Comparison of ENCODE assay signal across 8 cellular contexts in the genomic region with DNA sequence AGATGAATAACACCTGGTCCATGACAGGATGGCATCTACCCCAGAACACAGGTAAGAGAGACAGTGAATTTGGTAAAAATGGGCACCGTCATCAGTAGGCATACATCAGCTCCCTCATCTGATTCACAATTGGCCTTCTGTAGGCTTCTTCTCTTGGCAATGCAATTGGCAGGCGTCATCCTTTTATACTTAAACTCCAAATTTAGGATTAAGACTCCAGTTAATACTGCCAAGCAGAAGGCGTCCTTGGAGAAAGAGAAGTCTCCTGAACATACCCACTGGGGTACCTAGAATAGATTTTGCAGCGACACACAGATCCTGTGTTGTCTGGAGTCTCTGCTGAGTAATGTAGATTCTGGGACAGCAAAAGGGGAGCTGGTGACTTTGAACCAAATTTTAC. TPM values are rescaled to one million over a fixed set of nuclear protein-coding genes. Genes with fewer than 3 reads are reported as not detected.
DNase-seq lines count a peak whose midpoint lies in the region; ATAC-seq and TF ChIP-seq lines count a peak whose summit lies in the region.

No MANE protein-coding gene starts in this region.

- no peak for ATAC-seq in activated naive CD8-positive, alpha-beta T cell treated with anti-CD3 and anti-CD28 coated beads, Interleukin-2, amount 10 ng/mL, durations not matched to agents 7 days and 5 days (ENCODE audit: low read depth)

- H3K4me3 Mint-ChIP-seq in HFFc6 = peak overlapping the region; percentile 94
- H3K4me3 Mint-ChIP-seq in activated naive CD8-positive, alpha-beta T cell treated with anti-CD3 and anti-CD28 coated beads, Interleukin-2, amount 10 ng/mL, durations not matched to agents 7 days and 5 days = peak overlapping the region; percentile 96

- no peaks in the 10 kb centered on the region for H3K9me3 ChIP-seq in BLaER1
- no peaks in the 10 kb centered on the region for H3K9me3 ChIP-seq in thymus (ENCODE audit: control insufficient read depth)

- no peaks in the 10 kb centered on the region for H3K9me3 Mint-ChIP-seq in HFFc6
- H3K9me3 Mint-ChIP-seq in activated naive CD8-positive, alpha-beta T cell treated with anti-CD3 and anti-CD28 coated beads, Interleukin-2, amount 10 ng/mL, durations not matched to agents 7 days and 5 days = no peaks in the 10 kb centered on the region

- H3K4me3 ChIP-seq in BLaER1 = peak overlapping the region; percentile 70
- peak overlapping the region; percentile 61 for H3K4me3 ChIP-seq in thymus (ENCODE audit: low read length)

- H3K27me3 ChIP-seq in BLaER1 = no peaks in the 10 kb centered on the region
- peaks cover 3% of the 10 kb centered on the region for H3K27me3 ChIP-seq in thymus (ENCODE audit: control insufficient read depth, insufficient read depth)

- peaks cover 6% of the 10 kb centered on the region; the same call in 1 of the 2 replicates for H3K36me3 Mint-ChIP-seq in HFFc6 (ENCODE audit: low read depth)
- peaks cover 1% of the 10 kb centered on the region for H3K36me3 Mint-ChIP-seq in activated naive CD8-positive, alpha-beta T cell treated with anti-CD3 and anti-CD28 coated beads, Interleukin-2, amount 10 ng/mL, durations not matched to agents 7 days and 5 days

- peak overlapping the region; percentile 78 for H3K9ac ChIP-seq in BLaER1

- POLR2A ChIA-PET in activated naive CD8-positive, alpha-beta T cell treated with anti-CD3 and anti-CD28 coated beads, Interleukin-2, amount 10 ng/mL, durations not matched to agents 7 days and 5 days (lab: Charles Lee) = no interaction called here

- H3K4me1 ChIP-seq in BLaER1 = peaks cover 19% of the 10 kb centered on the region
- peaks cover 4% of the 10 kb centered on the region for H3K4me1 ChIP-seq in thymus (ENCODE audit: control insufficient read depth, insufficient read depth, low read length)

- no peaks in the 10 kb centered on the region for H4K20me1 ChIP-seq in BLaER1

- TF ChIP-seq CTCF in HFFc6 (IDR thresholded peaks at IDR 0.05) = no peak

- H3K27ac Mint-ChIP-seq in HFFc6 = peak overlapping the region; percentile 49; the same call in 1 of the 2 replicates
- no peak overlapping the region for H3K27ac Mint-ChIP-seq in activated naive CD8-positive, alpha-beta T cell treated with anti-CD3 and anti-CD28 coated beads, Interleukin-2, amount 10 ng/mL, durations not matched to agents 7 days and 5 days

- no peak overlapping the region for H3K27ac ChIP-seq in BLaER1
- no peak overlapping the region for H3K27ac ChIP-seq in thymus (ENCODE audit: low read depth)

- WGBS in thymus = 66% methylated on average over 4 of the region's 4 CpGs

- H3K4me2 ChIP-seq in BLaER1 = peak overlapping the region; percentile 83

- H3K27me3 Mint-ChIP-seq in HFFc6 (ENCODE audit: insufficient read depth) = no peaks in the 10 kb centered on the region; the same call in 1 of the 2 replicates
- H3K27me3 Mint-ChIP-seq in activated naive CD8-positive, alpha-beta T cell treated with anti-CD3 and anti-CD28 coated beads, Interleukin-2, amount 10 ng/mL, durations not matched to agents 7 days and 5 days = peaks cover 12% of the 10 kb centered on the region

- H3K36me3 ChIP-seq in BLaER1 (no peaks in the 10 kb centered on the region), thymus (ENCODE audit: control insufficient read depth, insufficient read depth) (no peaks in the 10 kb centered on the region)

- peaks cover 37% of the 10 kb centered on the region for H3K4me1 Mint-ChIP-seq in HFFc6 (ENCODE audit: low read depth)
- H3K4me1 Mint-ChIP-seq in activated naive CD8-positive, alpha-beta T cell treated with anti-CD3 and anti-CD28 coated beads, Interleukin-2, amount 10 ng/mL, durations not matched to agents 7 days and 5 days = peaks cover 8% of the 10 kb centered on the region

- DNase-seq in HFFc6 (no peak), kidney glomerular epithelial cell (lab: John Stamatoyannopoulos, UW) (peak; percentile 3), NCI-H1694 treated with DMSO at 0.1 percent for 48 hours (lab: John Stamatoyannopoulos, UW) (no peak), mesenteric fat pad (ENCODE audit: low spot score) (no peak), dedifferentiated amniotic fluid mesenchymal stem cell (ENCODE audit: extremely low spot score) (no peak)
- no peak for DNase-seq in activated naive CD8-positive, alpha-beta T cell treated with anti-CD3 and anti-CD28 coated beads, Interleukin-2, amount 10 ng/mL, durations not matched to agents 7 days and 5 days

RNA-seq across cellular contexts. Expression of a gene that starts 0.6 kb away (rescaled TPM):
- 1 to 10 TPM; 5.3 to 7.5 (median 6.2) TPM for total RNA-seq in HFFc6 (2021; fragmentation: NEBNext Ultra II Directional; extraction: Animal tissue kit (Norgen Biotek cat#: 25700))
- total RNA-seq in activated naive CD8-positive, alpha-beta T cell treated with anti-CD3 and anti-CD28 coated beads, Interleukin-2, amount 10 ng/mL, durations not matched to agents 7 days and 5 days = 1 to 10 TPM; 4.5 to 5.6 TPM
- polyA plus RNA-seq in thymus = 4.2 TPM
- 5.5 TPM for total RNA-seq in mesenteric fat pad
